22 cellular contexts compared by ENCODE assay signal in genomic region chr5:3796736-3797135, GRCh38.
DNase-seq lines count a peak whose midpoint lies in the region; ATAC-seq, FAIRE-seq and TF ChIP-seq lines count a peak whose summit lies in the region.
"Had no signal": no experiment of that assay in that cellular context is flagged by ENCODE, and none has a peak within 500 bp of the region (broad histone marks: within the 10 kb centered on the region; RNA-seq: fewer than 3 reads in every experiment).

No MANE protein-coding gene starts in this region.

- H4K91ac ChIP-seq in H1 (replicated peaks; ENCODE audit: insufficient read length, low read length) (no peak overlapping the region), neuronal stem cell (ENCODE audit: low read depth, low read length, poor library complexity) (no peak overlapping the region)

- H2AK5ac ChIP-seq in H1 (ENCODE audit: low read depth, low read length) (no peak overlapping the region), neuronal stem cell (ENCODE audit: low read depth, low read length) (peak overlapping the region; percentile 29)

- TF ChIP-seq POLR2A in H1 (IDR thresholded peaks at IDR 0.05; ENCODE audit: control extremely low read depth in 1 of 2, low read depth in 2 of 2, low read length in 2 of 2) (no peak), GM18505 (IDR thresholded peaks at IDR 0.05; ENCODE audit: borderline replicate concordance, extremely low read depth, insufficient read depth, insufficient read length) (no peak)

- H3K36me3 ChIP-seq in HEK293 (ENCODE audit: control insufficient read depth in 2 of 2, insufficient read depth in 1 of 2, low read length in 2 of 2) = no peaks in the 10 kb centered on the region
- no peaks in the 10 kb centered on the region for H3K36me3 ChIP-seq in H1 (ENCODE audit: control insufficient read depth in 2 of 4, insufficient read depth in 4 of 4, low read length in 3 of 4)
- no peaks in the 10 kb centered on the region for H3K36me3 ChIP-seq in neuronal stem cell (replicated peaks in 1 of 2; ENCODE audit: control insufficient read depth in 2 of 2, insufficient read depth in 2 of 2, low read length in 2 of 2)
- H3K36me3 ChIP-seq: BLaER1 treated with 17β-estradiol and CSF1 and Interleukin-3, amounts not matched to agents 10 nM and 100 nM had no signal

- H3K14ac ChIP-seq in H1 (ENCODE audit: insufficient read length) (no peak overlapping the region), neuronal stem cell (ENCODE audit: low read length) (no peak overlapping the region)

- H2BK15ac ChIP-seq in H1 (ENCODE audit: low read length) = no peak overlapping the region
- H2BK15ac ChIP-seq in neuronal stem cell (ENCODE audit: low read length) = no peak overlapping the region

- H2BK12ac ChIP-seq in H1 (ENCODE audit: low read depth, low read length) (no peak overlapping the region), neuronal stem cell (ENCODE audit: low read length) (no peak overlapping the region)

- CTCF ChIA-PET in HEK293 (lab: Yijun Ruan, JAX) = interaction anchor here (0.7 kb wide), 1 partner anchor 99 kb away, joined by 3 read pairs; no protein-coding TSS in a partner anchor
- CTCF ChIA-PET in H1 (lab: Charles Lee; ENCODE audit: partially characterized antibody) = interaction anchor here (0.7 kb wide), 1 partner anchor 75 kb away, joined by 4 read pairs; no protein-coding TSS in a partner anchor

- H3K4me2 ChIP-seq in H1 (ENCODE audit: insufficient read depth in 1 of 2, low read depth in 2 of 2, low read length in 2 of 2) = no peak overlapping the region
- no peak overlapping the region for H3K4me2 ChIP-seq in neuronal stem cell (ENCODE audit: insufficient read depth, low read length, poor library complexity, severe bottlenecking)
- H3K4me2 ChIP-seq: A549; BLaER1 treated with 17β-estradiol and CSF1 and Interleukin-3, amounts not matched to agents 10 nM and 100 nM had no signal

- H3K9me3 ChIP-seq in HEK293 (ENCODE audit: control insufficient read depth, insufficient read depth, low read depth, low read length) (no peaks in the 10 kb centered on the region), H1 (ENCODE audit: insufficient read depth in 2 of 2, low read depth in 1 of 2, low read length in 1 of 2) (peaks cover 0 to 3% of the 10 kb centered on the region in 2 experiments; a peak in 2 of 4 replicates), neuronal stem cell (replicated peaks in 1 of 2; ENCODE audit: control insufficient read depth in 2 of 2, insufficient read depth in 1 of 2, low read depth in 1 of 2, low read length in 2 of 2) (peaks cover 0 to 7% of the 10 kb centered on the region in 2 donors)
- H3K9me3 ChIP-seq: Caco-2 had no signal

- no peak for TF ChIP-seq RAD21 in H1 (IDR thresholded peaks at IDR 0.05 in 1 of 2, conservative IDR thresholded peaks at IDR 0.05 in 1 of 2; ENCODE audit: low read depth in 2 of 2, low read length in 2 of 2)

- H3K4me1 ChIP-seq in HEK293 (ENCODE audit: control insufficient read depth, insufficient read depth, low read length) (no peaks in the 10 kb centered on the region), H1 (replicated peaks in 1 of 4; ENCODE audit: control insufficient read depth in 3 of 4, insufficient read depth in 4 of 4, low read length in 3 of 4) (peaks cover 0 to 2% (median 0%) of the 10 kb centered on the region in 4 experiments; a peak in 2 of 7 replicates), neuronal stem cell (ENCODE audit: control insufficient read depth in 2 of 2, insufficient read depth in 1 of 2, low read depth in 1 of 2, low read length in 2 of 2) (peaks cover 2 to 13% of the 10 kb centered on the region in 2 donors)
- H3K4me1 ChIP-seq: A549; BLaER1 treated with 17β-estradiol and CSF1 and Interleukin-3, amounts not matched to agents 10 nM and 100 nM; Caco-2 had no signal

- no peak overlapping the region for H3K4ac ChIP-seq in H1 (replicated peaks; ENCODE audit: insufficient read length, low read depth, low read length)
- H3K4ac ChIP-seq in neuronal stem cell (ENCODE audit: low read length) = no peak overlapping the region

- H4K8ac ChIP-seq in H1 (ENCODE audit: extremely low read depth, insufficient read depth, low read length) = no peak overlapping the region
- peak overlapping the region; percentile 31 for H4K8ac ChIP-seq in neuronal stem cell (ENCODE audit: low read depth, low read length)

- H3K4me3 ChIP-seq in HEK293 (ENCODE audit: low read depth, low read length) = no peak overlapping the region
- H3K4me3 ChIP-seq in H1 (ENCODE audit: extremely low read depth in 1 of 4, insufficient read depth in 2 of 4, low read depth in 3 of 4, low read length in 4 of 4) = no peak overlapping the region
- H3K4me3 ChIP-seq in neuronal stem cell (ENCODE audit: low read length in 2 of 2) = no peak overlapping the region
- H3K4me3 ChIP-seq: A549; BLaER1 treated with 17β-estradiol and CSF1 and Interleukin-3, amounts not matched to agents 10 nM and 100 nM had no signal

- H3K23ac ChIP-seq in H1 (ENCODE audit: insufficient read length) (no peak overlapping the region), neuronal stem cell (ENCODE audit: low read depth, low read length, poor library complexity) (no peak overlapping the region)

- no peaks in the 10 kb centered on the region for H3K79me1 ChIP-seq in H1 (ENCODE audit: low read depth, low read length)
- H3K79me1 ChIP-seq in neuronal stem cell (ENCODE audit: low read depth, low read length) = no peaks in the 10 kb centered on the region

- H2AFZ ChIP-seq in H1 (ENCODE audit: low read length) = no peak overlapping the region
- no peak overlapping the region for H2AFZ ChIP-seq in neuronal stem cell (ENCODE audit: low read length)

- intact Hi-C loops in left cardiac atrium (cut with DNase I) = no loop called here

- H3K23me2 ChIP-seq in H1 (ENCODE audit: low read depth, low read length) = peaks cover 4% of the 10 kb centered on the region; the same call in 1 of the 2 replicates

- no peaks in the 10 kb centered on the region for H3K79me2 ChIP-seq in H1 (ENCODE audit: control insufficient read depth in 1 of 2, insufficient read depth in 2 of 2, low read length in 2 of 2)

- H3K9ac ChIP-seq in H1 (replicated peaks in 1 of 4; ENCODE audit: extremely low read depth in 1 of 4, low read depth in 3 of 4, low read length in 3 of 4) = no peak overlapping the region
- no peak overlapping the region for H3K9ac ChIP-seq in neuronal stem cell (ENCODE audit: low read depth, low read length, poor library complexity)
- H3K9ac ChIP-seq: BLaER1 treated with 17β-estradiol and CSF1 and Interleukin-3, amounts not matched to agents 10 nM and 100 nM had no signal

- peak overlapping the region; percentile 51 for H3K56ac ChIP-seq in H1 (replicated peaks; ENCODE audit: insufficient read length, low read depth, low read length)

- no peak for ATAC-seq in GM18505 (IDR thresholded peaks at IDR 0.05; ENCODE audit: unreplicated experiment)
- no peak for ATAC-seq in left cardiac atrium
- ATAC-seq: A549; CD8-positive, alpha-beta T cell had no signal

- FAIRE-seq in H1 (lab: Jason Lieb, UNC) (no peak), urothelium cell line (lab: Jason Lieb, UNC) (peak; percentile 73)
- FAIRE-seq: A549, D721Med, G401.6, GM12891, GM18507 had no signal

- TF ChIP-seq CTCF in HEK293 (tag by site-specific recombination; IDR thresholded peaks at IDR 0.05) = no peak
- no peak for TF ChIP-seq CTCF in H1 (IDR thresholded peaks at IDR 0.05; ENCODE audit: control extremely low read depth in 1 of 3, insufficient read depth in 1 of 3, low read depth in 1 of 3, low read length in 3 of 3)

- 94% methylated on average over 2 of the region's 3 CpGs; no CpG with 5 or more reads in 1 of the 2 experiments for WGBS in H1 (ENCODE audit: extremely low coverage in 1 of 2, insufficient coverage in 1 of 2, insufficient read length in 1 of 2, insufficient replicate concordance in 2 of 2, low coverage in 1 of 2, low lambda C conversion rate in 2 of 2, missing lambda C conversion rate in 1 of 2), 2 experiments
- no CpG with 5 or more reads among the region's 3 CpGs for WGBS in neuronal stem cell (ENCODE audit: extremely low coverage in 2 of 2, insufficient read length in 2 of 2, insufficient replicate concordance in 1 of 2), 2 donors

- TF ChIP-seq EP300 in H1 (IDR thresholded peaks at IDR 0.05; ENCODE audit: borderline replicate concordance in 1 of 2, low read depth in 2 of 2, low read length in 2 of 2) = no peak

- H4K5ac ChIP-seq in H1 (ENCODE audit: insufficient read length, low read depth, low read length) = no peak overlapping the region

- H2BK20ac ChIP-seq in H1 (ENCODE audit: low read length) = no peak overlapping the region

- no peak overlapping the region for H2BK120ac ChIP-seq in H1 (replicated peaks; ENCODE audit: low read depth, low read length)
- H2BK120ac ChIP-seq in neuronal stem cell (ENCODE audit: low read depth, low read length) = no peak overlapping the region

- H2BK5ac ChIP-seq in H1 (ENCODE audit: low read depth, low read length) (no peak overlapping the region), neuronal stem cell (ENCODE audit: low read length) (no peak overlapping the region)

- no peaks in the 10 kb centered on the region; a peak in 1 of 7 replicates for H3K27me3 ChIP-seq in H1 (replicated peaks in 1 of 4; ENCODE audit: control insufficient read depth in 3 of 4, extremely low read depth in 1 of 4, insufficient read depth in 3 of 4, low read length in 3 of 4)
- no peaks in the 10 kb centered on the region for H3K27me3 ChIP-seq in neuronal stem cell (ENCODE audit: control insufficient read depth in 3 of 3, insufficient read depth in 3 of 3, low read depth in 1 of 3, low read length in 3 of 3)
- H3K27me3 ChIP-seq: BLaER1 treated with 17β-estradiol and CSF1 and Interleukin-3, amounts not matched to agents 10 nM and 100 nM had no signal

- H3K27ac ChIP-seq in HEK293 (ENCODE audit: extremely low read depth, low read depth, low read length) = no peak overlapping the region
- no peak overlapping the region for H3K27ac ChIP-seq in H1 (ENCODE audit: low read depth, low read length)
- H3K27ac ChIP-seq in neuronal stem cell (replicated peaks; ENCODE audit: low read length) = no peak overlapping the region
- H3K27ac ChIP-seq: 22Rv1; A549; BLaER1 treated with 17β-estradiol and CSF1 and Interleukin-3, amounts not matched to agents 10 nM and 100 nM; C4-2B had no signal

- POLR2A ChIA-PET in HEK293 (lab: Yijun Ruan, JAX) = no interaction called here
- POLR2A ChIA-PET in H1 (lab: Charles Lee; ENCODE audit: partially characterized antibody) = no interaction called here

- no peaks in the 10 kb centered on the region for H4K20me1 ChIP-seq in H1 (replicated peaks in 1 of 2; ENCODE audit: control insufficient read depth in 1 of 2, insufficient read depth in 2 of 2, low read length in 2 of 2)
- H4K20me1 ChIP-seq: BLaER1 treated with 17β-estradiol and CSF1 and Interleukin-3, amounts not matched to agents 10 nM and 100 nM had no signal

- H3K18ac ChIP-seq in H1 (ENCODE audit: extremely low read depth, low read length) (no peak overlapping the region), neuronal stem cell (ENCODE audit: low read length) (no peak overlapping the region)

- DNase-seq in H1 (ENCODE audit: low read depth in 1 of 2, low spot score in 2 of 2) (no peak), neuronal stem cell (ENCODE audit: low spot score) (no peak), urothelium cell line (ENCODE audit: low spot score) (no peak), left cardiac atrium (no peak), NCI-H2107 (lab: John Stamatoyannopoulos, UW) (no peak)
- DNase-seq: AML-193; Caco-2; Calu3; CD4-positive, alpha-beta T cell; CD8-positive, alpha-beta T cell; DMS79 treated with DMSO at 0.1 percent for 48 hours; GF-D8 had no signal

TF ChIP-seq in H1, 55 proteins besides CTCF, POLR2A, EP300 and RAD21 (continues in another document):
- no peak for TF ChIP-seq CTBP2 (IDR thresholded peaks at IDR 0.05; ENCODE audit: borderline replicate concordance, insufficient read depth, insufficient read length, low read length)
